In genomic region chr1:241776911-241777310, GRCh38 we compare ENCODE assay signal across 18 cellular contexts.
DNase-seq lines count a peak whose midpoint lies in the region; ATAC-seq, FAIRE-seq and TF ChIP-seq lines count a peak whose summit lies in the region.
"Had no signal": no experiment of that assay in that cellular context is flagged by ENCODE, and none has a peak within 500 bp of the region (broad histone marks: within the 10 kb centered on the region; RNA-seq: fewer than 3 reads in every experiment).

No MANE protein-coding gene starts in this region.

- H3K27me3 Mint-ChIP-seq in GM23338 (ENCODE audit: insufficient read depth, low read depth, poor library complexity): no peaks in the 10 kb centered on the region

- H3K4me3 Mint-ChIP-seq in GM23338: no peak overlapping the region
- H3K4me3 Mint-ChIP-seq: CD14-positive monocyte; CD8-positive, alpha-beta T cell had no signal

- no peak overlapping the region for H4K8ac ChIP-seq in neuronal stem cell (ENCODE audit: low read depth, low read length)

- no peaks in the 10 kb centered on the region for H3K9me3 Mint-ChIP-seq in GM23338
- H3K9me3 Mint-ChIP-seq: CD14-positive monocyte; CD8-positive, alpha-beta T cell had no signal

- TF ChIP-seq POLR2A in GM12891 (IDR thresholded peaks at IDR 0.05; ENCODE audit: low read depth, low read length) (no peak), tibial nerve (IDR thresholded peaks at IDR 0.05) (no peak)

- H2AK5ac ChIP-seq in neuronal stem cell (ENCODE audit: low read depth, low read length): no peak overlapping the region

- H3K79me1 ChIP-seq in neuronal stem cell (ENCODE audit: low read depth, low read length): no peaks in the 10 kb centered on the region

- H2BK5ac ChIP-seq in neuronal stem cell (ENCODE audit: low read length): no peak overlapping the region

- no peak overlapping the region for H3K9ac ChIP-seq in SK-N-MC (ENCODE audit: insufficient read length)
- no peak overlapping the region for H3K9ac ChIP-seq in neuronal stem cell (ENCODE audit: low read depth, low read length, poor library complexity)

- H3K36me3 Mint-ChIP-seq in GM23338 (ENCODE audit: low read depth): no peaks in the 10 kb centered on the region
- H3K36me3 Mint-ChIP-seq: CD8-positive, alpha-beta T cell had no signal

- no peaks in the 10 kb centered on the region for H3K36me3 ChIP-seq in GM23338 (ENCODE audit: insufficient read depth)
- H3K36me3 ChIP-seq in SK-N-MC (ENCODE audit: insufficient read depth, low read length): no peaks in the 10 kb centered on the region
- H3K36me3 ChIP-seq in neuronal stem cell (replicated peaks in 1 of 2; ENCODE audit: control insufficient read depth in 2 of 2, insufficient read depth in 2 of 2, low read length in 2 of 2): no peaks in the 10 kb centered on the region
- no peaks in the 10 kb centered on the region for H3K36me3 ChIP-seq in tibial nerve

- H2BK120ac ChIP-seq in neuronal stem cell (ENCODE audit: low read depth, low read length): no peak overlapping the region

- ATAC-seq in GM23338: no peak
- ATAC-seq: A549; CD8-positive, alpha-beta T cell; HCT116 had no signal

- H4K20me1 ChIP-seq in GM23338 (replicated peaks; ENCODE audit: insufficient read depth): no peaks in the 10 kb centered on the region

- H2BK15ac ChIP-seq in neuronal stem cell (ENCODE audit: low read length): no peak overlapping the region

- TF ChIP-seq EP300 in tibial nerve (IDR thresholded peaks at IDR 0.05): no peak

- no peak overlapping the region for H3K23ac ChIP-seq in neuronal stem cell (ENCODE audit: low read depth, low read length, poor library complexity)

- no peak overlapping the region for H2BK12ac ChIP-seq in neuronal stem cell (ENCODE audit: low read length)

- H3K4me1 ChIP-seq in GM23338 (ENCODE audit: insufficient read depth) (0 out of 2 replicates have a peak, but pooled peaks cover 4% of the 10 kb centered on the region), neuronal stem cell (ENCODE audit: control insufficient read depth in 2 of 2, insufficient read depth in 1 of 2, low read depth in 1 of 2, low read length in 2 of 2) (no peaks in the 10 kb centered on the region), tibial nerve (peaks cover 0 to 5% (median 0%) of the 10 kb centered on the region in 4 donors)
- H3K4me1 ChIP-seq: A549 had no signal

- H3K27ac Mint-ChIP-seq in GM23338: 0 out of 2 replicates have a peak overlapping the region, but pooled peaks have one; percentile 49
- H3K27ac Mint-ChIP-seq: CD8-positive, alpha-beta T cell had no signal

- TF ChIP-seq CTCF in GM23338 (conservative IDR thresholded peaks at IDR 0.05; ENCODE audit: low read depth in 2 of 2) (no peak), tibial nerve (IDR thresholded peaks at IDR 0.05) (no peak)

- H2AFZ ChIP-seq in GM23338 (no peak overlapping the region), neuronal stem cell (ENCODE audit: low read length) (no peak overlapping the region)

- no peaks in the 10 kb centered on the region for H3F3A ChIP-seq in GM23338 (replicated peaks; ENCODE audit: low read depth)

- H3K14ac ChIP-seq in neuronal stem cell (ENCODE audit: low read length): no peak overlapping the region

- no peaks in the 10 kb centered on the region for H3K9me2 ChIP-seq in GM23338 (ENCODE audit: insufficient read depth)

- intact Hi-C loops in posterior vena cava (cut with DNase I): no loop called here

- H3K4me3 ChIP-seq in GM23338 (no peak overlapping the region), SK-N-MC (no peak overlapping the region), neuronal stem cell (ENCODE audit: low read length in 2 of 2) (no peak overlapping the region), tibial nerve (no peak overlapping the region)
- H3K4me3 ChIP-seq: A549 had no signal

- no peak for FAIRE-seq in GM12891 (lab: Jason Lieb, UNC)
- FAIRE-seq: A549, D721Med, GM18507, H54 had no signal

- H3K4ac ChIP-seq in neuronal stem cell (ENCODE audit: low read length): no peak overlapping the region

- H3K4me1 Mint-ChIP-seq in GM23338: peaks cover 2% of the 10 kb centered on the region; the same call in 2 of the 3 replicates

- H3K9me3 ChIP-seq in SK-N-MC (ENCODE audit: low read depth, low read length) (no peaks in the 10 kb centered on the region), neuronal stem cell (replicated peaks in 1 of 2; ENCODE audit: control insufficient read depth in 2 of 2, insufficient read depth in 1 of 2, low read depth in 1 of 2, low read length in 2 of 2) (no peaks in the 10 kb centered on the region), tibial nerve (no peaks in the 10 kb centered on the region)
- H3K9me3 ChIP-seq: A549 had no signal

- H4K91ac ChIP-seq in neuronal stem cell (ENCODE audit: low read depth, low read length, poor library complexity): no peak overlapping the region

- H3K18ac ChIP-seq in neuronal stem cell (ENCODE audit: low read length): no peak overlapping the region

- H3K27me3 ChIP-seq in GM23338 (ENCODE audit: insufficient read depth) (no peaks in the 10 kb centered on the region), neuronal stem cell (ENCODE audit: control insufficient read depth in 3 of 3, insufficient read depth in 3 of 3, low read depth in 1 of 3, low read length in 3 of 3) (no peaks in the 10 kb centered on the region), tibial nerve (no peaks in the 10 kb centered on the region)

- H3K4me2 ChIP-seq in GM23338 (no peak overlapping the region), neuronal stem cell (ENCODE audit: insufficient read depth, low read length, poor library complexity, severe bottlenecking) (no peak overlapping the region)
- H3K4me2 ChIP-seq: A549 had no signal

- H3K27ac ChIP-seq in GM23338 (ENCODE audit: low read depth) (no peak overlapping the region), SK-N-MC (no peak overlapping the region), neuronal stem cell (replicated peaks; ENCODE audit: low read length) (no peak overlapping the region), tibial nerve (no peak overlapping the region)
- H3K27ac ChIP-seq: A549 had no signal

- DNase-seq in GM23338 (ENCODE audit: low spot score) (no peak), SK-N-MC (ENCODE audit: low read depth, low spot score) (peak; percentile 20), islet precursor cell (peak; percentile 77), neuronal stem cell (ENCODE audit: low spot score) (no peak), GM12891 (ENCODE audit: insufficient read length, low spot score) (no peak), posterior vena cava (ENCODE audit: low spot score) (no peak), tibial nerve (ENCODE audit: low spot score in 2 of 2) (no peak)
- DNase-seq: CD8-positive, alpha-beta T cell; COR-L47; DMS153; DMS79 treated with DMSO at 0.1 percent for 48 hours; IMR-90 had no signal

- no peaks in the 10 kb centered on the region for H3K79me2 ChIP-seq in GM23338 (replicated peaks; ENCODE audit: insufficient read depth)

TF ChIP-seq in GM23338, 12 proteins besides CTCF, POLR2A, EP300 and RAD21 (continues in another document):
- TF ChIP-seq JUNB (IDR thresholded peaks at IDR 0.05; ENCODE audit: unreplicated experiment) (no peak), POLR2AphosphoS5 (IDR thresholded peaks at IDR 0.05; ENCODE audit: low read depth) (no peak), EZH2 (IDR thresholded peaks at IDR 0.05; ENCODE audit: low read depth, unreplicated experiment) (no peak), NANOG (IDR thresholded peaks at IDR 0.05; ENCODE audit: borderline replicate concordance) (no peak)

TF ChIP-seq in GM12891, 5 proteins besides CTCF, POLR2A, EP300 and RAD21:
- TF ChIP-seq SPI1 (IDR thresholded peaks at IDR 0.05; ENCODE audit: low read depth, low read length): no peak
- no peak for TF ChIP-seq TAF1 (IDR thresholded peaks at IDR 0.05; ENCODE audit: low read depth, low read length)
- TF ChIP-seq POLR2AphosphoS5 (IDR thresholded peaks at IDR 0.05; ENCODE audit: low read depth, low read length): no peak
- no peak for TF ChIP-seq POU2F2 (IDR thresholded peaks at IDR 0.05; ENCODE audit: low read depth, low read length)
- TF ChIP-seq PAX5 (IDR thresholded peaks at IDR 0.05; ENCODE audit: insufficient read depth, low read length, severe bottlenecking): no peak

Comparison
In these comparisons a context has a peak if more than half of its experiments do, and no peak if none do; other contexts are left out.
1. DNase-seq: peak in SK-N-MC (single experiment) and islet precursor cell (single experiment); none in GM23338 (single experiment), neuronal stem cell (single experiment), GM12891 (single experiment), posterior vena cava (single experiment) and tibial nerve (0 of 2).